ENCODE assay signal across 16 cellular contexts in genomic region chr1:42221952-42222606, GRCh38. TPM values are rescaled to one million over a fixed set of nuclear protein-coding genes. Genes with fewer than 3 reads are reported as not detected.
DNase-seq lines count a peak whose midpoint lies in the region; ATAC-seq and TF ChIP-seq lines count a peak whose summit lies in the region.
"Had no signal": no experiment of that assay in that cellular context is flagged by ENCODE, and none has a peak within 500 bp of the region (broad histone marks: within the 10 kb centered on the region; RNA-seq: fewer than 3 reads in every experiment).

No MANE protein-coding gene starts in this region.

- no peak for TF ChIP-seq RAD21 in SK-N-SH (IDR thresholded peaks at IDR 0.05; ENCODE audit: low read length)

- no peaks in the 10 kb centered on the region for H3K9me3 ChIP-seq in mammary epithelial cell (replicated peaks; ENCODE audit: insufficient read depth, low read length)
- no peaks in the 10 kb centered on the region for H3K9me3 ChIP-seq in SK-N-SH
- H3K9me3 ChIP-seq: colonic mucosa, upper lobe of left lung had no signal

- H3K4me2 ChIP-seq in mammary epithelial cell (ENCODE audit: insufficient read depth, low read depth, low read length) (no peak overlapping the region), SK-N-SH (no peak overlapping the region)

- H4K20me1 ChIP-seq in mammary epithelial cell (ENCODE audit: insufficient read depth, low read length) (no peaks in the 10 kb centered on the region), SK-N-SH (ENCODE audit: insufficient read depth) (no peaks in the 10 kb centered on the region)

- H3K9ac ChIP-seq in mammary epithelial cell (ENCODE audit: insufficient read depth, low read length) (no peak overlapping the region), SK-N-SH (no peak overlapping the region)

- dilution Hi-C loops in mammary epithelial cell (cut with HindIII; ENCODE audit: low sequenced_read_pairs), result no loop called here

- intact Hi-C loops in mammary epithelial cell (cut with micrococcal nuclease), result no loop called here
- intact Hi-C loops in MCF 10A (cut with micrococcal nuclease), result no loop called here

- peaks cover 28% of the 10 kb centered on the region for H3K4me1 Mint-ChIP-seq in MCF 10A (ENCODE audit: insufficient read depth, unreplicated experiment)

- H2AFZ ChIP-seq in mammary epithelial cell (ENCODE audit: low read depth, low read length), result no peak overlapping the region
- no peak overlapping the region for H2AFZ ChIP-seq in SK-N-SH (ENCODE audit: low read depth)

- no TSS peak for BruUV-seq in mammary epithelial cell (replicated peaks; lab: Mats Ljungman, UMichigan)
- BruUV-seq in MCF 10A (replicated peaks; lab: Mats Ljungman, UMichigan), result no TSS peak

- peaks cover 42% of the 10 kb centered on the region for H3K79me2 ChIP-seq in mammary epithelial cell (ENCODE audit: insufficient read depth, low read length)
- H3K79me2 ChIP-seq in SK-N-SH (ENCODE audit: insufficient read depth), result peaks cover 54% of the 10 kb centered on the region

- H3K27me3 ChIP-seq in mammary epithelial cell (ENCODE audit: insufficient read depth, low read length) (no peaks in the 10 kb centered on the region), SK-N-SH (ENCODE audit: insufficient read depth) (no peaks in the 10 kb centered on the region)
- H3K27me3 ChIP-seq: colonic mucosa, upper lobe of left lung had no signal

- H3K36me3 ChIP-seq in mammary epithelial cell (ENCODE audit: insufficient read depth, low read length) (no peaks in the 10 kb centered on the region), SK-N-SH (replicated peaks in 1 of 2; ENCODE audit: control insufficient read depth in 1 of 2, insufficient read depth in 2 of 2, low read length in 1 of 2) (peaks cover 4 to 13% of the 10 kb centered on the region in 2 experiments)
- H3K36me3 ChIP-seq: colonic mucosa, upper lobe of left lung had no signal

- TF ChIP-seq CTCF in mammary epithelial cell (conservative IDR thresholded peaks at IDR 0.05 in 1 of 2, IDR thresholded peaks at IDR 0.05 in 1 of 2; ENCODE audit: extremely low read depth in 1 of 2, insufficient read depth in 1 of 2, low read depth in 1 of 2, low read length in 2 of 2) (no peak), MCF 10A (IDR thresholded peaks at IDR 0.05; ENCODE audit: unreplicated experiment) (no peak), SK-N-SH (IDR thresholded peaks at IDR 0.05) (no peak), fibroblast of pulmonary artery (IDR thresholded peaks at IDR 0.05; ENCODE audit: low read length, missing control alignments) (no peak)

- H3K27me3 Mint-ChIP-seq in MCF 10A (ENCODE audit: insufficient read depth, unreplicated experiment), result no peaks in the 10 kb centered on the region
- H3K27me3 Mint-ChIP-seq: natural killer cell treated with Interleukin-12 subunit alpha and Interleukin-12 subunit beta and Interleukin-15 and Interleukin-18, amount 100 ng/mL, for 72 hours had no signal

- peaks cover 12% of the 10 kb centered on the region for H3F3A ChIP-seq in SK-N-SH (replicated peaks; ENCODE audit: insufficient read depth)

- POLR2A ChIA-PET in MCF 10A (lab: Yijun Ruan, JAX) (interaction anchor here (1.1 kb wide), 1 partner anchor 40 kb away, joined by 4 read pairs; no protein-coding TSS in a partner anchor), SK-N-SH (lab: Yijun Ruan, JAX) (no interaction called here)

- no peak for ATAC-seq in HG03159 (IDR thresholded peaks at IDR 0.05; ENCODE audit: unreplicated experiment)
- ATAC-seq: left cardiac atrium; natural killer cell treated with Interleukin-12 subunit alpha and Interleukin-12 subunit beta and Interleukin-15 and Interleukin-18, amount 100 ng/mL, for 72 hours had no signal

- 100% methylated on average over 2 of the region's 2 CpGs for WGBS in mammary epithelial cell (ENCODE audit: low coverage, missing lambda C conversion rate)
- 73% methylated on average over 2 of the region's 2 CpGs for WGBS in SK-N-SH (ENCODE audit: low lambda C conversion rate)

- H3K4me3 Mint-ChIP-seq in MCF 10A (ENCODE audit: unreplicated experiment), result no peak overlapping the region
- H3K4me3 Mint-ChIP-seq: activated naive CD4-positive, alpha-beta T cell treated with anti-CD3 and anti-CD28 coated beads for 36 hours; natural killer cell treated with Interleukin-12 subunit alpha and Interleukin-12 subunit beta and Interleukin-15 and Interleukin-18, amount 100 ng/mL, for 72 hours had no signal

- peak; percentile 28 for DNase-seq in mammary epithelial cell
- DNase-seq in MCF 10A (ENCODE audit: unreplicated experiment), result no peak
- no peak for DNase-seq in SK-N-SH
- DNase-seq in fibroblast of pulmonary artery (ENCODE audit: low read depth), result peak; percentile 82
- no peak for DNase-seq in NCI-H446 (lab: John Stamatoyannopoulos, UW)
- no peak for DNase-seq in HuH-7.5 (ENCODE audit: low spot score)
- no peak for DNase-seq in stimulated activated CD4-positive, alpha-beta T cell treated with anti-CD3 and anti-CD28 coated beads, Interleukin-1b, Interleukin-23, amount 100 ng/mL, for 48 hours
- DNase-seq: activated CD4-positive, alpha-beta T cell treated with anti-CD3 and anti-CD28 coated beads, Interleukin-2, amount 50 U/mL, for 4 hours; activated naive CD4-positive, alpha-beta T cell treated with anti-CD3 and anti-CD28 coated beads for 36 hours; colonic mucosa; GF-D8; left cardiac atrium; upper lobe of left lung had no signal

- in situ Hi-C loops in mammary epithelial cell (cut with MboI; ENCODE audit: low sequenced_read_pairs in 2 of 2), result no loop called here

- CTCF ChIA-PET in mammary epithelial cell (lab: Charles Lee; ENCODE audit: low non-redundant PET), result no interaction called here
- CTCF ChIA-PET in MCF 10A (lab: Yijun Ruan, JAX), result interaction anchor here (0.6 to 0.7 kb wide), 2 partner anchors 46 to 88 kb away, joined by 3 read pairs; no protein-coding TSS in a partner anchor
- CTCF ChIA-PET in SK-N-SH (lab: Yijun Ruan, JAX), result no interaction called here

- no peak overlapping the region for H3K27ac Mint-ChIP-seq in MCF 10A (ENCODE audit: low read depth, unreplicated experiment)
- H3K27ac Mint-ChIP-seq: activated naive CD4-positive, alpha-beta T cell treated with anti-CD3 and anti-CD28 coated beads for 36 hours had no signal

- no peaks in the 10 kb centered on the region for H3K4me1 ChIP-seq in mammary epithelial cell (ENCODE audit: insufficient read depth, low read length)
- peaks cover 2 to 12% of the 10 kb centered on the region in 2 experiments; a peak in 3 of 4 replicates for H3K4me1 ChIP-seq in SK-N-SH (ENCODE audit: control insufficient read depth in 1 of 2, insufficient read depth in 2 of 2, low read depth in 1 of 2, low read length in 1 of 2)
- H3K4me1 ChIP-seq: colonic mucosa had no signal

- H3K36me3 Mint-ChIP-seq in MCF 10A (ENCODE audit: insufficient read depth, unreplicated experiment), result peaks cover 8% of the 10 kb centered on the region
- H3K36me3 Mint-ChIP-seq: natural killer cell treated with Interleukin-12 subunit alpha and Interleukin-12 subunit beta and Interleukin-15 and Interleukin-18, amount 100 ng/mL, for 72 hours had no signal

- H3K9me2 ChIP-seq in SK-N-SH, result no peaks in the 10 kb centered on the region

- H3K27ac ChIP-seq in mammary epithelial cell (ENCODE audit: insufficient read depth, low read depth, low read length), result no peak overlapping the region
- no peak overlapping the region; a peak in 1 of 4 replicates for H3K27ac ChIP-seq in SK-N-SH (ENCODE audit: low read depth in 2 of 2, low read length in 1 of 2)
- H3K27ac ChIP-seq: colonic mucosa, upper lobe of left lung had no signal

- TF ChIP-seq EP300 in SK-N-SH (IDR thresholded peaks at IDR 0.05; ENCODE audit: borderline replicate concordance in 1 of 2, low read depth in 1 of 2, low read length in 1 of 2), result no peak; a peak in 1 of 4 replicates

- H3K9me3 Mint-ChIP-seq in MCF 10A (ENCODE audit: unreplicated experiment), result no peaks in the 10 kb centered on the region
- H3K9me3 Mint-ChIP-seq: natural killer cell treated with Interleukin-12 subunit alpha and Interleukin-12 subunit beta and Interleukin-15 and Interleukin-18, amount 100 ng/mL, for 72 hours had no signal

- H3K4me3 ChIP-seq in mammary epithelial cell (replicated peaks in 1 of 3; ENCODE audit: insufficient read depth in 1 of 3, low read depth in 2 of 3, low read length in 3 of 3) (no peak overlapping the region), SK-N-SH (ENCODE audit: low read depth in 2 of 2, low read length in 1 of 2) (no peak overlapping the region), fibroblast of pulmonary artery (replicated peaks; ENCODE audit: low read depth, low read length) (no peak overlapping the region)
- H3K4me3 ChIP-seq: colonic mucosa, upper lobe of left lung had no signal

TF ChIP-seq in SK-N-SH, 30 proteins besides CTCF, POLR2A, EP300 and RAD21:
- TF ChIP-seq JUND (IDR thresholded peaks at IDR 0.05), result peak; percentile 64
- 0 out of 2 replicates have a peak, but pooled peaks have one; percentile 16 for TF ChIP-seq MAX (IDR thresholded peaks at IDR 0.05; ENCODE audit: low read depth)
- no peak for TF ChIP-seq FOXJ3 (CRISPR knock-in tag; IDR thresholded peaks at IDR 0.05)
- TF ChIP-seq FOSL2 (IDR thresholded peaks at IDR 0.05; ENCODE audit: borderline replicate concordance, low read depth), result peak; percentile 44; the same call in 1 of the 2 replicates
- peak; percentile 69 for TF ChIP-seq PBX3 (IDR thresholded peaks at IDR 0.05)
- peak; percentile 67 for TF ChIP-seq TCF12 (IDR thresholded peaks at IDR 0.05)
- TF ChIP-seq NFIC (IDR thresholded peaks at IDR 0.05; ENCODE audit: borderline replicate concordance), result peak; percentile 28; the same call in 1 of the 2 replicates
- TF ChIP-seq TEAD4 (IDR thresholded peaks at IDR 0.05; ENCODE audit: borderline replicate concordance, insufficient read depth), result 0 out of 2 replicates have a peak, but pooled peaks have one; percentile 41
- TF ChIP-seq FOXM1 (IDR thresholded peaks at IDR 0.05; ENCODE audit: low read depth), result no peak
- TF ChIP-seq RXRA (IDR thresholded peaks at IDR 0.05; ENCODE audit: borderline replicate concordance, low read depth), result no peak

RNA-seq across cellular contexts. Expression of gene GUCA2A, which starts 57.5 kb away (rescaled TPM):
- total RNA-seq in mammary epithelial cell (not detected), MCF 10A (2022) (not detected in 2 replicates)
- polyA plus RNA-seq in mammary epithelial cell (not detected), SK-N-SH (2012; rRNA removed) (not detected in 2 replicates)
- not detected for polyA minus RNA-seq in mammary epithelial cell
- not detected in 2 replicates for polyA plus RNA-seq in SK-N-SH (2012; cell fraction: cytosol; rRNA removed)
- not detected in 2 replicates for polyA plus RNA-seq in SK-N-SH (2012; cell fraction: nucleus; rRNA removed)
- total RNA-seq: activated naive CD4-positive, alpha-beta T cell treated with anti-CD3 and anti-CD28 coated beads for 36 hours; frontal cortex; left cardiac atrium; natural killer cell treated with Interleukin-12 subunit alpha and Interleukin-12 subunit beta and Interleukin-15 and Interleukin-18, amount 100 ng/mL, for 72 hours had no signal

Comparison
In these comparisons a context has a peak if more than half of its experiments do, and no peak if none do; other contexts are left out.
1. DNase-seq: peak in mammary epithelial cell (single experiment) and fibroblast of pulmonary artery (single experiment); none in MCF 10A (single experiment), SK-N-SH (single experiment), NCI-H446 (0 of 2), HuH-7.5 (single experiment) and stimulated activated CD4-positive, alpha-beta T cell treated with anti-CD3 and anti-CD28 coated beads, Interleukin-1b, Interleukin-23, amount 100 ng/mL, for 48 hours (single experiment).